23 cellular contexts compared by ENCODE assay signal in the genomic region with DNA sequence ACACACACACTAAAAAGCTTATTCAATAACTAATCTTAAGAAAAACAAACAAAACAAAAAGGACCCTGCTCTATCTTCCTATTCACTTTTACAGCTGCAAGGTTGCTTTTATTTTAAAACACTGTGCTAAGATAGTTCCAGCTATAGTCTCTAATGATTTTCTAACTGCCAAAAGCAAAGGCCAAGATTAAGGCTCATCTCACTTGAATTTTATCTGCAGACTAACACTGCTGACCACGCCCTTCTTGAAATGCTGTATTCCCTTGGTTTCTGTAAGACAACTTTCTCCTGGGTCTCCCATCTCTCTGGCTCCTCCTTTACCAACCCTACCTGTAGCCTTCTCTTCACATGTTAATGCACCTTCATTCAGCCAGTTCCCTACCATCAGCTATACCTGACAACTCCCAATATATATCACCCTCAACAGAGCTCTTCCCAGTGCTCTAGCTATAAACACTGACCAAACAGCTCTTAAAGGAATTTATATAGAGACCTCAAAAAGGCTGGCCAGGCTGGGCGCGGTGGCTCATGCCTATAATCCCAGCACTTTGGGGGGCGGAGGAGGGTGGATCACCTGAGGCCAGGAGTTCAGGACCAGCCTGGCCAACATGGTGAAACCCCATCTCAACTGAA.
"Had no signal": no experiment of that assay in that cellular context is flagged by ENCODE, and none has a peak within 500 bp of the region (broad histone marks: within the 10 kb centered on the region; RNA-seq: fewer than 3 reads in every experiment).

No MANE protein-coding gene starts in this region.

- H3K4me3 ChIP-seq: adrenal gland, hepatocyte, psoas muscle, tibial nerve had no signal

- H3K27me3 Mint-ChIP-seq: activated CD4-positive, alpha-beta T cell treated with anti-CD3 and anti-CD28 coated beads for 36 hours; dendritic cell treated with granulocyte-macrophage colony-stimulating factor and Interleukin-4, amounts not matched to agents 40 ng/mL and 50 ng/mL, for 4 days; naive thymus-derived CD4-positive, alpha-beta T cell; T-cell had no signal

- H3K27ac ChIP-seq: adrenal gland, foreskin keratinocyte, hepatocyte, psoas muscle, tibial nerve, WERI-Rb-1 had no signal

- H3K27me3 ChIP-seq: adrenal gland, foreskin keratinocyte, hepatocyte, tibial nerve had no signal

- DNase-seq: activated CD4-positive, alpha-beta T cell treated with anti-CD3 and anti-CD28 coated beads for 36 hours; activated CD4-positive, alpha-beta T cell treated with anti-CD3 and anti-CD28 coated beads, Interleukin-2, amount 50 U/mL, for 48 hours; activated gamma-delta T cell treated with Interleukin-2 at 50 U/mL for 16 hours; adrenal gland; effector CD8-positive, alpha-beta T cell; foreskin keratinocyte; kidney glomerular epithelial cell; left ventricle myocardium superior; naive thymus-derived CD4-positive, alpha-beta T cell; psoas muscle; right cardiac atrium; stimulated activated CD4-positive, alpha-beta T cell treated with anti-CD3 and anti-CD28 coated beads, Interleukin-2, amount 100 ng/mL, for 24 hours; stimulated activated naive CD8-positive, alpha-beta T cell treated with anti-CD3 and anti-CD28 coated beads, Interleukin-15, Interleukin-2, amounts not matched to agents 100 U/mL and 50 U/mL, for 24 hours; T-cell; T1000; WERI-Rb-1 had no signal

- H3K36me3 ChIP-seq: adrenal gland, tibial nerve, WERI-Rb-1 had no signal

- H2AFZ ChIP-seq: hepatocyte had no signal

- H3K9me3 Mint-ChIP-seq: activated T-helper 1 cell treated with anti-CD3 and anti-CD28 coated beads, Interleukin-12 subunit alpha, Interleukin-12 subunit beta, Interleukin-2, Interleukin-4 antibody, amounts not matched to agents 30 ng/mL and 10 ng/mL and 1 ng/mL, durations not matched to agents 14 hours and 24 hours and 36 hours; dendritic cell treated with granulocyte-macrophage colony-stimulating factor and Interleukin-4, amounts not matched to agents 40 ng/mL and 50 ng/mL, for 4 days had no signal

- FAIRE-seq: bronchial epithelial cell, urothelium cell line had no signal

- H3K4me3 Mint-ChIP-seq: activated CD4-positive, alpha-beta T cell treated with anti-CD3 and anti-CD28 coated beads for 36 hours; activated T-helper 1 cell treated with anti-CD3 and anti-CD28 coated beads, Interleukin-12 subunit alpha, Interleukin-12 subunit beta, Interleukin-2, Interleukin-4 antibody, amounts not matched to agents 30 ng/mL and 10 ng/mL and 1 ng/mL, durations not matched to agents 14 hours and 24 hours and 36 hours; dendritic cell treated with granulocyte-macrophage colony-stimulating factor and Interleukin-4, amounts not matched to agents 40 ng/mL and 50 ng/mL, for 4 days; T-cell had no signal

- H3K27ac Mint-ChIP-seq: activated CD4-positive, alpha-beta T cell treated with anti-CD3 and anti-CD28 coated beads for 36 hours; activated T-helper 1 cell treated with anti-CD3 and anti-CD28 coated beads, Interleukin-12 subunit alpha, Interleukin-12 subunit beta, Interleukin-2, Interleukin-4 antibody, amounts not matched to agents 30 ng/mL and 10 ng/mL and 1 ng/mL, durations not matched to agents 14 hours and 24 hours and 36 hours; T-cell had no signal

- H3K9me3 ChIP-seq: adrenal gland, psoas muscle, tibial nerve had no signal

- H3K4me2 ChIP-seq: hepatocyte had no signal

- ATAC-seq: activated CD4-positive, alpha-beta T cell treated with anti-CD3 and anti-CD28 coated beads for 36 hours; activated naive CD4-positive, alpha-beta T cell treated with anti-CD3 and anti-CD28 coated beads, Interleukin-2, amount 50 U/mL, for 72 hours; foreskin keratinocyte; left ventricle myocardium superior; naive thymus-derived CD4-positive, alpha-beta T cell; psoas muscle; right cardiac atrium; stimulated activated naive CD8-positive, alpha-beta T cell treated with anti-CD3 and anti-CD28 coated beads, Interleukin-15, Interleukin-2, amounts not matched to agents 100 U/mL and 50 U/mL, for 24 hours; T-cell had no signal

- H3K4me1 ChIP-seq: foreskin keratinocyte, psoas muscle, tibial nerve had no signal
